In genomic region chr19:17748884-17749638, GRCh38 we compare ENCODE assay signal across 14 cellular contexts. TPM values are rescaled to one million over a fixed set of nuclear protein-coding genes. Genes with fewer than 3 reads are reported as not detected.
DNase-seq lines count a peak whose midpoint lies in the region; ATAC-seq and TF ChIP-seq lines count a peak whose summit lies in the region.
"Had no signal": no experiment of that assay in that cellular context is flagged by ENCODE, and none has a peak within 500 bp of the region (broad histone marks: within the 10 kb centered on the region; RNA-seq: fewer than 3 reads in every experiment).

No MANE protein-coding gene starts in this region.

- no peaks in the 10 kb centered on the region for H3K27me3 Mint-ChIP-seq in activated T-cell treated with anti-CD3 and anti-CD28 coated beads, Interleukin-2, amount 50 U/mL, for 24 hours
- no peaks in the 10 kb centered on the region for H3K27me3 Mint-ChIP-seq in stimulated activated memory B cell treated with anti-CD40 and anti-IgM and Interleukin-4, amounts not matched to agents 10 μg/mL and 1 μg/mL and 100 μg/mL, for 72 hours

- WGBS in stomach, 5 donors = 43 to 73% (median 67%) methylated on average over 2 to 6 of the region's 6 CpGs

- no peak for TF ChIP-seq POLR2A in stomach (IDR thresholded peaks at IDR 0.05)

- H3K9me3 Mint-ChIP-seq in activated T-cell treated with anti-CD3 and anti-CD28 coated beads, Interleukin-2, amount 50 U/mL, for 24 hours = no peaks in the 10 kb centered on the region
- no peaks in the 10 kb centered on the region for H3K9me3 Mint-ChIP-seq in stimulated activated memory B cell treated with anti-CD40 and anti-IgM and Interleukin-4, amounts not matched to agents 10 μg/mL and 1 μg/mL and 100 μg/mL, for 72 hours

- TF ChIP-seq EP300 in stomach (IDR thresholded peaks at IDR 0.05) = no peak

- H3K27me3 ChIP-seq in SU-DHL-6 (ENCODE audit: low read length) (no peaks in the 10 kb centered on the region), stomach (no peaks in the 10 kb centered on the region)
- H3K27me3 ChIP-seq: cardiac muscle cell, esophagus muscularis mucosa, ovary had no signal

- intact Hi-C loops in stomach (cut with DNase I; ENCODE audit: low total_unique reads) = no loop called here

- H3K4me2 ChIP-seq in SU-DHL-6 (ENCODE audit: low read depth, low read length, poor library complexity, severe bottlenecking) = peak overlapping the region; percentile 73

- no peaks in the 10 kb centered on the region for H3K36me3 ChIP-seq in SU-DHL-6 (ENCODE audit: low read length)
- H3K36me3 ChIP-seq in stomach = no peaks in the 10 kb centered on the region
- H3K36me3 ChIP-seq: cardiac muscle cell, esophagus muscularis mucosa, ovary had no signal

- peaks cover 51% of the 10 kb centered on the region for H3K4me1 Mint-ChIP-seq in activated T-cell treated with anti-CD3 and anti-CD28 coated beads, Interleukin-2, amount 50 U/mL, for 24 hours (ENCODE audit: low read depth)
- peaks cover 68% of the 10 kb centered on the region for H3K4me1 Mint-ChIP-seq in stimulated activated memory B cell treated with anti-CD40 and anti-IgM and Interleukin-4, amounts not matched to agents 10 μg/mL and 1 μg/mL and 100 μg/mL, for 72 hours

- peaks cover 13% of the 10 kb centered on the region for H3K36me3 Mint-ChIP-seq in activated T-cell treated with anti-CD3 and anti-CD28 coated beads, Interleukin-2, amount 50 U/mL, for 24 hours (ENCODE audit: low read depth)
- H3K36me3 Mint-ChIP-seq in stimulated activated memory B cell treated with anti-CD40 and anti-IgM and Interleukin-4, amounts not matched to agents 10 μg/mL and 1 μg/mL and 100 μg/mL, for 72 hours = no peaks in the 10 kb centered on the region

- no peak for ATAC-seq in stimulated activated memory B cell treated with anti-CD40 and anti-IgM and Interleukin-4, amounts not matched to agents 10 μg/mL and 1 μg/mL and 100 μg/mL, for 72 hours
- no peak for ATAC-seq in GM21515 (IDR thresholded peaks at IDR 0.05; ENCODE audit: unreplicated experiment)

- DNase-seq in activated T-cell treated with anti-CD3 and anti-CD28 coated beads, Interleukin-2, amount 50 U/mL, for 24 hours = no peak
- DNase-seq in activated T-cell treated with anti-CD3 and anti-CD28 coated beads, Interleukin-2, amount 50 U/mL, for 1 hour = no peak
- DNase-seq in ecto neural progenitor cell (ENCODE audit: low spot score) (peak; percentile 39), stomach (no peak), DMS79 treated with DMSO at 0.1 percent for 48 hours (lab: John Stamatoyannopoulos, UW) (no peak)
- DNase-seq: DMS79, NCI-H510A had no signal

- no peak overlapping the region for H2AFZ ChIP-seq in SU-DHL-6 (ENCODE audit: low read depth, low read length, severe bottlenecking)

- peaks cover 48% of the 10 kb centered on the region for H3K79me2 ChIP-seq in SU-DHL-6 (ENCODE audit: insufficient read depth, low read length)

- H3K9me3 ChIP-seq in SU-DHL-6 (ENCODE audit: insufficient read depth, low read length) = no peaks in the 10 kb centered on the region
- H3K9me3 ChIP-seq in stomach = no peaks in the 10 kb centered on the region
- H3K9me3 ChIP-seq: esophagus muscularis mucosa, ovary had no signal

- H3K4me1 ChIP-seq in stomach = peaks cover 6 to 36% (median 19%) of the 10 kb centered on the region in 4 donors

- H3F3A ChIP-seq in SU-DHL-6 (ENCODE audit: insufficient read depth) = peaks cover 38% of the 10 kb centered on the region

- H3K9ac ChIP-seq in SU-DHL-6 (ENCODE audit: low read length) = peak overlapping the region; percentile 67; the same call in 1 of the 2 replicates

- H3K27ac Mint-ChIP-seq in activated T-cell treated with anti-CD3 and anti-CD28 coated beads, Interleukin-2, amount 50 U/mL, for 24 hours = peak overlapping the region; percentile 94
- peak overlapping the region; percentile 96 for H3K27ac Mint-ChIP-seq in stimulated activated memory B cell treated with anti-CD40 and anti-IgM and Interleukin-4, amounts not matched to agents 10 μg/mL and 1 μg/mL and 100 μg/mL, for 72 hours

- H3K9me2 ChIP-seq in SU-DHL-6 (replicated peaks; ENCODE audit: insufficient read depth, low read length) = no peaks in the 10 kb centered on the region

- no peaks in the 10 kb centered on the region for H4K20me1 ChIP-seq in SU-DHL-6 (ENCODE audit: low read depth, low read length)

- no peak for TF ChIP-seq CTCF in SU-DHL-6 (IDR thresholded peaks at IDR 0.05; ENCODE audit: insufficient read depth, low read length, poor library complexity, severe bottlenecking)
- no peak for TF ChIP-seq CTCF in stomach (IDR thresholded peaks at IDR 0.05)

- H3K27ac ChIP-seq in SU-DHL-6 (ENCODE audit: low read depth, low read length) (peak overlapping the region; percentile 88), stomach (no peak overlapping the region)
- H3K27ac ChIP-seq: cardiac muscle cell, esophagus muscularis mucosa, ovary had no signal

- H3K4me3 Mint-ChIP-seq in activated T-cell treated with anti-CD3 and anti-CD28 coated beads, Interleukin-2, amount 50 U/mL, for 24 hours = peak overlapping the region; percentile 86
- peak overlapping the region; percentile 82 for H3K4me3 Mint-ChIP-seq in stimulated activated memory B cell treated with anti-CD40 and anti-IgM and Interleukin-4, amounts not matched to agents 10 μg/mL and 1 μg/mL and 100 μg/mL, for 72 hours

- H3K4me3 ChIP-seq in SU-DHL-6 (ENCODE audit: insufficient read depth, low read length, poor library complexity, severe bottlenecking) (peak overlapping the region; percentile 73), stomach (no peak overlapping the region)
- H3K4me3 ChIP-seq: cardiac muscle cell, esophagus muscularis mucosa, ovary had no signal

RNA-seq across cellular contexts. Expression of gene FCHO1, which starts 2.2 kb away (rescaled TPM):
- 1 to 10 TPM in 3 of 5 donors, under 1 TPM in 1, not detected in 1; 0.55 to 9.3 (median 2.0) TPM for total RNA-seq in stomach
- polyA plus RNA-seq in stomach = under 1 TPM; 0.53 to 0.92 (median 0.75) TPM

RNA-seq across cellular contexts. Expression of gene MAP1S, which starts 29.8 kb away (rescaled TPM):
- 100 to 1,000 TPM in 1 of 5 donors, 10 to 100 TPM in 3, 1 to 10 TPM in 1; 8.3 to 193 (median 67.1) TPM for total RNA-seq in stomach
- 10 to 100 TPM; 14.9 to 25.2 (median 25.0) TPM for polyA plus RNA-seq in stomach

RNA-seq across cellular contexts. Expression of gene B3GNT3, which starts 45.9 kb away (rescaled TPM):
- 100 to 1,000 TPM in 1 of 5 donors, 10 to 100 TPM in 4; 11.9 to 117 (median 25.7) TPM for total RNA-seq in stomach
- polyA plus RNA-seq in stomach = 10 to 100 TPM; 11.3 to 39.3 (median 11.3) TPM
- total RNA-seq: cardiac muscle cell, HT1080 had no signal
- polyA plus RNA-seq: cardiac muscle cell had no signal
